Comparison of ENCODE assay signal across 21 cellular contexts in genomic region chr2:235851841-235852527, GRCh38.
DNase-seq lines count a peak whose midpoint lies in the region; ATAC-seq and TF ChIP-seq lines count a peak whose summit lies in the region.
"Had no signal": no experiment of that assay in that cellular context is flagged by ENCODE, and none has a peak within 500 bp of the region (broad histone marks: within the 10 kb centered on the region; RNA-seq: fewer than 3 reads in every experiment).

No MANE protein-coding gene starts in this region.

- no peak for TF ChIP-seq RAD21 in SK-N-SH (IDR thresholded peaks at IDR 0.05; ENCODE audit: low read length)

- TF ChIP-seq CTCF in SK-N-SH (IDR thresholded peaks at IDR 0.05) (no peak), neural progenitor cell (IDR thresholded peaks at IDR 0.05) (no peak), spleen (IDR thresholded peaks at IDR 0.05 in 8 of 11, conservative IDR thresholded peaks at IDR 0.05 in 3 of 11) (no peak)

- H3K9me2 ChIP-seq in SK-N-SH = no peaks in the 10 kb centered on the region

- TF ChIP-seq POLR2A in spleen (IDR thresholded peaks at IDR 0.05) = no peak

- H3K4me3 ChIP-seq in SK-N-SH (ENCODE audit: low read depth in 2 of 2, low read length in 1 of 2) (no peak overlapping the region), neural progenitor cell (no peak overlapping the region), spleen (no peak overlapping the region)
- no peak overlapping the region for H3K4me3 ChIP-seq in CD4-positive, alpha-beta memory T cell (ENCODE audit: low read length in 2 of 2)
- H3K4me3 ChIP-seq: GM23248 had no signal

- H3K4me2 ChIP-seq in SK-N-SH (no peak overlapping the region), neural progenitor cell (peak overlapping the region; percentile 44)

- H3K36me3 Mint-ChIP-seq in neural progenitor cell = peaks cover 17% of the 10 kb centered on the region
- no peaks in the 10 kb centered on the region for H3K36me3 Mint-ChIP-seq in CD4-positive, alpha-beta memory T cell
- H3K36me3 Mint-ChIP-seq: CD14-positive monocyte had no signal

- H3K4me1 ChIP-seq in SK-N-SH (ENCODE audit: control insufficient read depth in 1 of 2, insufficient read depth in 2 of 2, low read depth in 1 of 2, low read length in 1 of 2) = peaks cover 0 to 3% of the 10 kb centered on the region in 2 experiments; a peak in 1 of 4 replicates
- H3K4me1 ChIP-seq in neural progenitor cell = peaks cover 19% of the 10 kb centered on the region
- no peaks in the 10 kb centered on the region for H3K4me1 ChIP-seq in spleen
- no peaks in the 10 kb centered on the region for H3K4me1 ChIP-seq in CD4-positive, alpha-beta memory T cell (ENCODE audit: insufficient read depth, low read length)
- H3K4me1 ChIP-seq: Caco-2 had no signal

- H4K20me1 ChIP-seq in SK-N-SH (ENCODE audit: insufficient read depth) (no peaks in the 10 kb centered on the region), neural progenitor cell (ENCODE audit: low read depth) (peaks cover 58% of the 10 kb centered on the region)

- POLR2A ChIA-PET in SK-N-SH (lab: Yijun Ruan, JAX) = no interaction called here
- POLR2A ChIA-PET in CD4-positive, alpha-beta memory T cell (lab: Charles Lee; ENCODE audit: partially characterized antibody) = no interaction called here

- H3K9ac ChIP-seq in SK-N-SH = no peak overlapping the region
- H3K9ac ChIP-seq in neural progenitor cell = no peak overlapping the region
- H3K9ac ChIP-seq: GM23248 had no signal

- H3K9me3 Mint-ChIP-seq in neural progenitor cell = no peaks in the 10 kb centered on the region
- H3K9me3 Mint-ChIP-seq in CD4-positive, alpha-beta memory T cell = peaks cover 0 to 3% (median 0%) of the 10 kb centered on the region in 8 donors

- ATAC-seq in SK-N-SH treated with all-trans-retinoic acid at 6 μM for 48 hours (no peak), HG02852 (IDR thresholded peaks at IDR 0.05; ENCODE audit: unreplicated experiment) (no peak), GM19452 (IDR thresholded peaks at IDR 0.05; ENCODE audit: unreplicated experiment) (no peak)
- ATAC-seq: PC-3 had no signal

- H3F3A ChIP-seq in SK-N-SH (replicated peaks; ENCODE audit: insufficient read depth) (no peaks in the 10 kb centered on the region), neural progenitor cell (ENCODE audit: low read depth) (peaks cover 17% of the 10 kb centered on the region)

- H3K27ac Mint-ChIP-seq in neural progenitor cell = peak overlapping the region; percentile 71
- no peak overlapping the region for H3K27ac Mint-ChIP-seq in CD4-positive, alpha-beta memory T cell

- intact Hi-C loops in spleen (cut with DNase I; ENCODE audit: low total_unique reads) = no loop called here
- intact Hi-C loops in CD4-positive, alpha-beta memory T cell (cut with micrococcal nuclease) = no loop called here

- DNase-seq in SK-N-SH (peak; percentile 51), inferior parietal cortex (ENCODE audit: extremely low spot score) (peak; percentile 17), neural progenitor cell (ENCODE audit: low spot score) (peak; percentile 63), spleen (peak; percentile 42)
- DNase-seq in CD4-positive, alpha-beta memory T cell = no peak
- DNase-seq: AML-193, Caco-2, GM23248, MM.1S, NCI-H1092 treated with DMSO at 0.1 percent for 48 hours, NCI-H146, NCI-H2029 treated with DMSO at 0.1 percent for 48 hours, NCI-H2171, NCI-H526, PC-3, RPMI8226 had no signal

- H3K79me2 ChIP-seq in SK-N-SH (ENCODE audit: insufficient read depth) (no peaks in the 10 kb centered on the region), neural progenitor cell (ENCODE audit: low read depth) (no peaks in the 10 kb centered on the region)

- H2AFZ ChIP-seq in SK-N-SH (ENCODE audit: low read depth) (no peak overlapping the region), neural progenitor cell (replicated peaks) (no peak overlapping the region)
- H2AFZ ChIP-seq: GM23248 had no signal

- H3K36me3 ChIP-seq in SK-N-SH (replicated peaks in 1 of 2; ENCODE audit: control insufficient read depth in 1 of 2, insufficient read depth in 2 of 2, low read length in 1 of 2) = no peaks in the 10 kb centered on the region
- no peaks in the 10 kb centered on the region for H3K36me3 ChIP-seq in neural progenitor cell
- H3K36me3 ChIP-seq in spleen = no peaks in the 10 kb centered on the region
- no peaks in the 10 kb centered on the region for H3K36me3 ChIP-seq in CD4-positive, alpha-beta memory T cell (ENCODE audit: insufficient read depth, low read length)

- peaks cover 38% of the 10 kb centered on the region for H3K4me1 Mint-ChIP-seq in neural progenitor cell
- no peaks in the 10 kb centered on the region for H3K4me1 Mint-ChIP-seq in CD4-positive, alpha-beta memory T cell
- H3K4me1 Mint-ChIP-seq: CD14-positive monocyte had no signal

- no peak for TF ChIP-seq EP300 in SK-N-SH (IDR thresholded peaks at IDR 0.05; ENCODE audit: borderline replicate concordance in 1 of 2, low read depth in 1 of 2, low read length in 1 of 2)

- H3K27me3 Mint-ChIP-seq in neural progenitor cell (ENCODE audit: insufficient read depth, low read depth) = peaks cover 10% of the 10 kb centered on the region
- H3K27me3 Mint-ChIP-seq in CD4-positive, alpha-beta memory T cell = no peaks in the 10 kb centered on the region

- H3K27me3 ChIP-seq in SK-N-SH (ENCODE audit: insufficient read depth) (no peaks in the 10 kb centered on the region), neural progenitor cell (no peaks in the 10 kb centered on the region), spleen (replicated peaks in 1 of 7) (no peaks in the 10 kb centered on the region)
- H3K27me3 ChIP-seq in CD4-positive, alpha-beta memory T cell (ENCODE audit: insufficient read depth, low read length) = no peaks in the 10 kb centered on the region

- CTCF ChIA-PET in SK-N-SH (lab: Yijun Ruan, JAX) = interaction anchor here (0.6 to 1.6 kb wide), 3 partner anchors 60 to 69 kb away, joined by 3 read pairs; no protein-coding TSS in a partner anchor
- CTCF ChIA-PET in CD4-positive, alpha-beta memory T cell (lab: Charles Lee; ENCODE audit: partially characterized antibody) = no interaction called here

- H3K4me3 Mint-ChIP-seq in neural progenitor cell = no peak overlapping the region
- no peak overlapping the region for H3K4me3 Mint-ChIP-seq in CD4-positive, alpha-beta memory T cell
- H3K4me3 Mint-ChIP-seq: CD14-positive monocyte had no signal

- WGBS in SK-N-SH (ENCODE audit: low lambda C conversion rate) = 95% methylated on average over 24 of the region's 24 CpGs
- WGBS in spleen, 5 donors = 93 to 96% (median 94%) methylated on average over 24 of the region's 24 CpGs

- H3K27ac ChIP-seq in SK-N-SH (ENCODE audit: low read depth in 2 of 2, low read length in 1 of 2) (no peak overlapping the region), neural progenitor cell (peak overlapping the region; percentile 23), spleen (no peak overlapping the region)
- no peak overlapping the region for H3K27ac ChIP-seq in CD4-positive, alpha-beta memory T cell (ENCODE audit: low read depth, low read length)
- H3K27ac ChIP-seq: 22Rv1, GM23248 had no signal

- H3K9me3 ChIP-seq in SK-N-SH = no peaks in the 10 kb centered on the region
- H3K9me3 ChIP-seq in neural progenitor cell (ENCODE audit: low read depth) = no peaks in the 10 kb centered on the region
- no peaks in the 10 kb centered on the region for H3K9me3 ChIP-seq in spleen
- no peaks in the 10 kb centered on the region for H3K9me3 ChIP-seq in CD4-positive, alpha-beta memory T cell (ENCODE audit: control insufficient read depth in 1 of 2, low read length in 2 of 2)
- H3K9me3 ChIP-seq: Caco-2 had no signal

TF ChIP-seq in SK-N-SH, 30 proteins besides CTCF, POLR2A, EP300 and RAD21 (continues in another document):
- TF ChIP-seq FOSL2 (IDR thresholded peaks at IDR 0.05; ENCODE audit: borderline replicate concordance, low read depth) (no peak), PBX3 (IDR thresholded peaks at IDR 0.05) (no peak), RCOR1 (IDR thresholded peaks at IDR 0.05; ENCODE audit: low read length) (no peak), TAF1 (IDR thresholded peaks at IDR 0.05; ENCODE audit: borderline replicate concordance, low read depth, low read length) (no peak), CHD2 (IDR thresholded peaks at IDR 0.05; ENCODE audit: low read length, partially characterized antibody) (no peak)

TF ChIP-seq in SK-N-SH treated with all-trans-retinoic acid at 6 μM for 48 hours, 23 proteins besides CTCF, POLR2A, EP300 and RAD21 (continues in another document):
- TF ChIP-seq PPARA (CRISPR knock-in tag; IDR thresholded peaks at IDR 0.05; ENCODE audit: borderline replicate concordance) (no peak), ZNF70 (CRISPR knock-in tag; IDR thresholded peaks at IDR 0.05) (no peak), ESRRG (CRISPR knock-in tag; IDR thresholded peaks at IDR 0.05) (no peak)
- TF ChIP-seq, protein P1, sequence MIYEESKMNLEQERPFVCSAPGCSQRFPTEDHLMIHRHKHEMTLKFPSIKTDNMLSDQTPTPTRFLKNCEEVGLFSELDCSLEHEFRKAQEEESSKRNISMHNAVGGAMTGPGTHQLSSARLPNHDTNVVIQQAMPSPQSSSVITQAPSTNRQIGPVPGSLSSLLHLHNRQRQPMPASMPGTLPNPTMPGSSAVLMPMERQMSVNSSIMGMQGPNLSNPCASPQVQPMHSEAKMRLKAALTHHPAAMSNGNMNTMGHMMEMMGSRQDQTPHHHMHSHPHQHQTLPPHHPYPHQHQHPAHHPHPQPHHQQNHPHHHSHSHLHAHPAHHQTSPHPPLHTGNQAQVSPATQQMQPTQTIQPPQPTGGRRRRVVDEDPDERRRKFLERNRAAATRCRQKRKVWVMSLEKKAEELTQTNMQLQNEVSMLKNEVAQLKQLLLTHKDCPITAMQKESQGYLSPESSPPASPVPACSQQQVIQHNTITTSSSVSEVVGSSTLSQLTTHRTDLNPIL (CRISPR knock-in tag; IDR thresholded peaks at IDR 0.05; ENCODE audit: low read depth) = no peak

Comparison
In these comparisons a context has a peak if more than half of its experiments do, and no peak if none do; other contexts are left out.
1. DNase-seq: peak in SK-N-SH (single experiment), inferior parietal cortex (single experiment), neural progenitor cell (single experiment) and spleen (single experiment); none in CD4-positive, alpha-beta memory T cell (0 of 5).